8 cellular contexts compared by ENCODE assay signal in genomic region chr12:128259556-128260070, GRCh38. TPM values are rescaled to one million over a fixed set of nuclear protein-coding genes. Genes with fewer than 3 reads are reported as not detected.
DNase-seq lines count a peak whose midpoint lies in the region; ATAC-seq and TF ChIP-seq lines count a peak whose summit lies in the region.

No MANE protein-coding gene starts in this region.

- no peak overlapping the region for H3K27ac Mint-ChIP-seq in activated T-cell treated with anti-CD3 and anti-CD28 coated beads, Interleukin-2, amount 50 U/mL, for 24 hours
- no peak overlapping the region for H3K27ac Mint-ChIP-seq in T-helper 2 cell treated with Interferon-gamma antibody and Interleukin-4, amounts not matched to agents 5 μg/mL and 100 μg/mL, for 36 hours

- H3K9me2 ChIP-seq in SU-DHL-6 (replicated peaks; ENCODE audit: insufficient read depth, low read length) (no peaks in the 10 kb centered on the region), hepatocyte (replicated peaks; ENCODE audit: insufficient read depth) (no peaks in the 10 kb centered on the region)

- no peak for TF ChIP-seq EP300 in suprapubic skin (IDR thresholded peaks at IDR 0.05)

- H3K4me1 ChIP-seq in hepatocyte (ENCODE audit: insufficient read depth) (no peaks in the 10 kb centered on the region), suprapubic skin (no peaks in the 10 kb centered on the region)

- H3K27me3 ChIP-seq in SU-DHL-6 (ENCODE audit: low read length) (no peaks in the 10 kb centered on the region), hepatocyte (peaks cover 11% of the 10 kb centered on the region), suprapubic skin (peaks cover 22% of the 10 kb centered on the region)

- 14% methylated on average over 5 of the region's 5 CpGs for WGBS in hepatocyte (ENCODE audit: low lambda C conversion rate, missing lambda C conversion rate)
- 8% methylated on average over 5 of the region's 5 CpGs for WGBS in suprapubic skin

- peaks cover 22% of the 10 kb centered on the region for H3K27me3 Mint-ChIP-seq in activated T-cell treated with anti-CD3 and anti-CD28 coated beads, Interleukin-2, amount 50 U/mL, for 24 hours
- no peaks in the 10 kb centered on the region for H3K27me3 Mint-ChIP-seq in T-helper 2 cell treated with Interferon-gamma antibody and Interleukin-4, amounts not matched to agents 5 μg/mL and 100 μg/mL, for 36 hours (ENCODE audit: low read depth)

- H3K36me3 Mint-ChIP-seq in activated T-cell treated with anti-CD3 and anti-CD28 coated beads, Interleukin-2, amount 50 U/mL, for 24 hours (ENCODE audit: low read depth) = no peaks in the 10 kb centered on the region
- H3K36me3 Mint-ChIP-seq in T-helper 2 cell treated with Interferon-gamma antibody and Interleukin-4, amounts not matched to agents 5 μg/mL and 100 μg/mL, for 36 hours (ENCODE audit: low read depth) = no peaks in the 10 kb centered on the region

- H3K79me2 ChIP-seq in SU-DHL-6 (ENCODE audit: insufficient read depth, low read length) = no peaks in the 10 kb centered on the region
- H3K79me2 ChIP-seq in hepatocyte = no peaks in the 10 kb centered on the region

- H3K4me1 Mint-ChIP-seq in activated T-cell treated with anti-CD3 and anti-CD28 coated beads, Interleukin-2, amount 50 U/mL, for 24 hours (ENCODE audit: low read depth) = no peaks in the 10 kb centered on the region
- no peaks in the 10 kb centered on the region for H3K4me1 Mint-ChIP-seq in T-helper 2 cell treated with Interferon-gamma antibody and Interleukin-4, amounts not matched to agents 5 μg/mL and 100 μg/mL, for 36 hours (ENCODE audit: low read depth)

- no peaks in the 10 kb centered on the region for H4K20me1 ChIP-seq in SU-DHL-6 (ENCODE audit: low read depth, low read length)
- no peaks in the 10 kb centered on the region for H4K20me1 ChIP-seq in hepatocyte (ENCODE audit: insufficient read depth, poor library complexity, severe bottlenecking)

- H3K36me3 ChIP-seq in SU-DHL-6 (ENCODE audit: low read length) = no peaks in the 10 kb centered on the region
- H3K36me3 ChIP-seq in hepatocyte (replicated peaks; ENCODE audit: insufficient read depth, low read depth) = no peaks in the 10 kb centered on the region
- no peaks in the 10 kb centered on the region for H3K36me3 ChIP-seq in suprapubic skin

- no peak overlapping the region for H3K4me3 ChIP-seq in Jurkat, Clone E6-1 (ENCODE audit: low read length)
- H3K4me3 ChIP-seq in SU-DHL-6 (ENCODE audit: insufficient read depth, low read length, poor library complexity, severe bottlenecking) (no peak overlapping the region), hepatocyte (no peak overlapping the region), suprapubic skin (no peak overlapping the region)

- no peak overlapping the region for H3K4me3 Mint-ChIP-seq in activated T-cell treated with anti-CD3 and anti-CD28 coated beads, Interleukin-2, amount 50 U/mL, for 24 hours
- H3K4me3 Mint-ChIP-seq in T-helper 2 cell treated with Interferon-gamma antibody and Interleukin-4, amounts not matched to agents 5 μg/mL and 100 μg/mL, for 36 hours = no peak overlapping the region

- no peak overlapping the region for H2AFZ ChIP-seq in SU-DHL-6 (ENCODE audit: low read depth, low read length, severe bottlenecking)
- H2AFZ ChIP-seq in hepatocyte = no peak overlapping the region

- H3K9me3 ChIP-seq in SU-DHL-6 (ENCODE audit: insufficient read depth, low read length) = no peaks in the 10 kb centered on the region
- no peaks in the 10 kb centered on the region for H3K9me3 ChIP-seq in hepatocyte (ENCODE audit: low read depth)
- no peaks in the 10 kb centered on the region for H3K9me3 ChIP-seq in suprapubic skin

- peaks cover 5% of the 10 kb centered on the region for H3K9me3 Mint-ChIP-seq in activated T-cell treated with anti-CD3 and anti-CD28 coated beads, Interleukin-2, amount 50 U/mL, for 24 hours
- peaks cover 5% of the 10 kb centered on the region for H3K9me3 Mint-ChIP-seq in T-helper 2 cell treated with Interferon-gamma antibody and Interleukin-4, amounts not matched to agents 5 μg/mL and 100 μg/mL, for 36 hours

- no peaks in the 10 kb centered on the region for H3F3A ChIP-seq in SU-DHL-6 (ENCODE audit: insufficient read depth)

- no peak for TF ChIP-seq POLR2A in suprapubic skin (IDR thresholded peaks at IDR 0.05)

- no peak for ATAC-seq in GM18861 (IDR thresholded peaks at IDR 0.05; ENCODE audit: unreplicated experiment)

- H3K4me2 ChIP-seq in SU-DHL-6 (ENCODE audit: low read depth, low read length, poor library complexity, severe bottlenecking) (no peak overlapping the region), hepatocyte (no peak overlapping the region)

- TF ChIP-seq CTCF in SU-DHL-6 (IDR thresholded peaks at IDR 0.05; ENCODE audit: insufficient read depth, low read length, poor library complexity, severe bottlenecking) (peak; percentile 84), hepatocyte (IDR thresholded peaks at IDR 0.05; ENCODE audit: poor library complexity) (peak; percentile 93), suprapubic skin (IDR thresholded peaks at IDR 0.05) (peak; percentile 48 to 51)

- no peak overlapping the region for H3K27ac ChIP-seq in SU-DHL-6 (ENCODE audit: low read depth, low read length)
- H3K27ac ChIP-seq in hepatocyte = no peak overlapping the region
- H3K27ac ChIP-seq in suprapubic skin = no peak overlapping the region

- DNase-seq in DMS153 treated with DMSO at 0.1 percent for 48 hours (lab: John Stamatoyannopoulos, UW; ENCODE audit: unreplicated experiment) (peak; percentile 12), hepatocyte (ENCODE audit: low spot score) (peak; percentile 70), suprapubic skin (ENCODE audit: low spot score in 2 of 2) (no peak)
- DNase-seq in Jurkat, Clone E6-1 (ENCODE audit: low read depth, low spot score) = peak; percentile 27
- DNase-seq in activated T-cell treated with anti-CD3 and anti-CD28 coated beads, Interleukin-2, amount 50 U/mL, for 24 hours = no peak
- DNase-seq in T-helper 2 cell treated with Interferon-gamma antibody and Interleukin-4, amounts not matched to agents 5 μg/mL and 100 μg/mL, for 36 hours (ENCODE audit: low spot score) = no peak

- no peak overlapping the region for H3K9ac ChIP-seq in SU-DHL-6 (ENCODE audit: low read length)

RNA-seq across cellular contexts. Expression of gene TMEM132C, which starts 7.4 kb away (rescaled TPM):
- polyA plus RNA-seq in Jurkat, Clone E6-1 (2012; ENCODE audit: insufficient read depth, insufficient read length) = not detected
- 9.3 and 10.6 TPM in 2 replicates for total RNA-seq in hepatocyte
- polyA plus RNA-seq in hepatocyte = 15.5 and 16.5 TPM in 2 replicates
- 1 to 10 TPM; 1.2 to 3.8 (median 2.3) TPM for total RNA-seq in suprapubic skin

Comparison
In these comparisons a context has a peak if more than half of its experiments do, and no peak if none do; other contexts are left out.
1. DNase-seq: peak in DMS153 treated with DMSO at 0.1 percent for 48 hours (single experiment), Jurkat, Clone E6-1 (single experiment) and hepatocyte (single experiment); none in suprapubic skin (0 of 2), activated T-cell treated with anti-CD3 and anti-CD28 coated beads, Interleukin-2, amount 50 U/mL, for 24 hours (single experiment) and T-helper 2 cell treated with Interferon-gamma antibody and Interleukin-4, amounts not matched to agents 5 μg/mL and 100 μg/mL, for 36 hours (single experiment).
2. Peak in every context shown above with its lines, with median percentiles within 50 percentile points of each other: CTCF ChIP-seq.